8 cellular contexts compared by ENCODE assay signal in genomic region chr1:13699936-13700520, GRCh38. TPM values are rescaled to one million over a fixed set of nuclear protein-coding genes. Genes with fewer than 3 reads are reported as not detected.
DNase-seq lines count a peak whose midpoint lies in the region; ATAC-seq and TF ChIP-seq lines count a peak whose summit lies in the region.

A gene with protein sequence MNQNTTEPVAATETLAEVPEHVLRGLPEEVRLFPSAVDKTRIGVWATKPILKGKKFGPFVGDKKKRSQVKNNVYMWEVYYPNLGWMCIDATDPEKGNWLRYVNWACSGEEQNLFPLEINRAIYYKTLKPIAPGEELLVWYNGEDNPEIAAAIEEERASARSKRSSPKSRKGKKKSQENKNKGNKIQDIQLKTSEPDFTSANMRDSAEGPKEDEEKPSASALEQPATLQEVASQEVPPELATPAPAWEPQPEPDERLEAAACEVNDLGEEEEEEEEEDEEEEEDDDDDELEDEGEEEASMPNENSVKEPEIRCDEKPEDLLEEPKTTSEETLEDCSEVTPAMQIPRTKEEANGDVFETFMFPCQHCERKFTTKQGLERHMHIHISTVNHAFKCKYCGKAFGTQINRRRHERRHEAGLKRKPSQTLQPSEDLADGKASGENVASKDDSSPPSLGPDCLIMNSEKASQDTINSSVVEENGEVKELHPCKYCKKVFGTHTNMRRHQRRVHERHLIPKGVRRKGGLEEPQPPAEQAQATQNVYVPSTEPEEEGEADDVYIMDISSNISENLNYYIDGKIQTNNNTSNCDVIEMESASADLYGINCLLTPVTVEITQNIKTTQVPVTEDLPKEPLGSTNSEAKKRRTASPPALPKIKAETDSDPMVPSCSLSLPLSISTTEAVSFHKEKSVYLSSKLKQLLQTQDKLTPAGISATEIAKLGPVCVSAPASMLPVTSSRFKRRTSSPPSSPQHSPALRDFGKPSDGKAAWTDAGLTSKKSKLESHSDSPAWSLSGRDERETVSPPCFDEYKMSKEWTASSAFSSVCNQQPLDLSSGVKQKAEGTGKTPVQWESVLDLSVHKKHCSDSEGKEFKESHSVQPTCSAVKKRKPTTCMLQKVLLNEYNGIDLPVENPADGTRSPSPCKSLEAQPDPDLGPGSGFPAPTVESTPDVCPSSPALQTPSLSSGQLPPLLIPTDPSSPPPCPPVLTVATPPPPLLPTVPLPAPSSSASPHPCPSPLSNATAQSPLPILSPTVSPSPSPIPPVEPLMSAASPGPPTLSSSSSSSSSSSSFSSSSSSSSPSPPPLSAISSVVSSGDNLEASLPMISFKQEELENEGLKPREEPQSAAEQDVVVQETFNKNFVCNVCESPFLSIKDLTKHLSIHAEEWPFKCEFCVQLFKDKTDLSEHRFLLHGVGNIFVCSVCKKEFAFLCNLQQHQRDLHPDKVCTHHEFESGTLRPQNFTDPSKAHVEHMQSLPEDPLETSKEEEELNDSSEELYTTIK (N-terminal part only) (plus strand): TSS chr1:13700188. CDS start chr1:13715606, 15,418 bp downstream.

- H3K36me3 ChIP-seq in MG63, result no peaks in the 10 kb centered on the region

- peaks cover 4% of the 10 kb centered on the region; the same call in 1 of the 2 replicates for H3K9me3 ChIP-seq in MG63

- whole genome bisulfite sequencing in lower leg skin, 2 donors, result 0 to 2% methylated on average over 36 to 56 of the region's 87 CpGs

- TF ChIP-seq CTCF in lower leg skin (IDR thresholded peaks at IDR 0.05), result no peak

- intact Hi-C loops in dendritic cell treated with granulocyte-macrophage colony-stimulating factor and Interleukin-4, amounts not matched to agents 40 ng/mL and 50 ng/mL, for 4 days (cut with micrococcal nuclease), result loop anchor here (2.0 kb wide), 2 partner anchors 49 to 83 kb away; no protein-coding TSS in a partner anchor
- intact Hi-C loops in lower leg skin (cut with DNase I; ENCODE audit: low total_unique reads), result no loop called here

- peak; percentile 43 for DNase-seq in DMS79 treated with DMSO at 0.1 percent for 48 hours (lab: John Stamatoyannopoulos, UW)
- DNase-seq in MG63, result peak; percentile 50
- DNase-seq in activated CD4-positive, alpha-beta T cell treated with anti-CD3 and anti-CD28 coated beads for 48 hours, result peak; percentile 70
- DNase-seq in lower leg skin (ENCODE audit: low spot score in 2 of 2), result peak in 1 of 2 donors; percentile 87
- peak; percentile 46 to 56 for DNase-seq in stimulated activated CD4-positive, alpha-beta T cell treated with anti-CD3 and anti-CD28 coated beads, Interleukin-4, amount 100 ng/mL, for 48 hours (ENCODE audit: low read depth in 2 of 2)
- no peak for DNase-seq in MV-4-11 (lab: John Stamatoyannopoulos, UW)

- no peak for TF ChIP-seq POLR2A in lower leg skin (IDR thresholded peaks at IDR 0.05)

- peaks cover 10% of the 10 kb centered on the region for H3K27me3 Mint-ChIP-seq in dendritic cell treated with granulocyte-macrophage colony-stimulating factor and Interleukin-4, amounts not matched to agents 40 ng/mL and 50 ng/mL, for 4 days

- peak within 1 kb of the TSS; percentile 85 for H3K4me3 ChIP-seq in MG63
- H3K4me3 ChIP-seq in lower leg skin (ENCODE audit: low read depth, poor library complexity, severe bottlenecking), result peak within 1 kb of the TSS; percentile 64

- ATAC-seq in GM21515 (IDR thresholded peaks at IDR 0.05; ENCODE audit: unreplicated experiment), result peak; percentile 40

- H3K4me1 Mint-ChIP-seq in dendritic cell treated with granulocyte-macrophage colony-stimulating factor and Interleukin-4, amounts not matched to agents 40 ng/mL and 50 ng/mL, for 4 days (ENCODE audit: low read depth), result peaks cover 27% of the 10 kb centered on the region

- H3K36me3 Mint-ChIP-seq in dendritic cell treated with granulocyte-macrophage colony-stimulating factor and Interleukin-4, amounts not matched to agents 40 ng/mL and 50 ng/mL, for 4 days (ENCODE audit: low read depth), result peaks cover 19% of the 10 kb centered on the region

- H3K27ac Mint-ChIP-seq in dendritic cell treated with granulocyte-macrophage colony-stimulating factor and Interleukin-4, amounts not matched to agents 40 ng/mL and 50 ng/mL, for 4 days, result peak within 1 kb of the TSS; percentile 94

- no peaks in the 10 kb centered on the region for H3K27me3 ChIP-seq in MG63

- H3K4me3 Mint-ChIP-seq in dendritic cell treated with granulocyte-macrophage colony-stimulating factor and Interleukin-4, amounts not matched to agents 40 ng/mL and 50 ng/mL, for 4 days, result peak within 1 kb of the TSS; percentile 84

- H3K9me3 Mint-ChIP-seq in dendritic cell treated with granulocyte-macrophage colony-stimulating factor and Interleukin-4, amounts not matched to agents 40 ng/mL and 50 ng/mL, for 4 days, result peaks cover 18% of the 10 kb centered on the region

RNA-seq across cellular contexts. Expression of the gene that starts here (rescaled TPM):
- 0.79 and 2.1 TPM in 2 replicates for total RNA-seq in MG63 (2014; rRNA removed; shearing (Covaris generic); ENCODE audit: low replicate concordance)
- total RNA-seq in lower leg skin, result 10 to 100 TPM; 34.7 to 69.9 (median 41.8) TPM

Comparison
In these comparisons a context has a peak if more than half of its experiments do, and no peak if none do; other contexts are left out.
1. RNA of the gene that starts here (total RNA-seq): 34.7 to 69.9 TPM in lower leg skin; 0.79 to 2.1 TPM in MG63; every median in the first group is over 10 times any median in the second.